17 cellular contexts compared by ENCODE assay signal in the genomic region with DNA sequence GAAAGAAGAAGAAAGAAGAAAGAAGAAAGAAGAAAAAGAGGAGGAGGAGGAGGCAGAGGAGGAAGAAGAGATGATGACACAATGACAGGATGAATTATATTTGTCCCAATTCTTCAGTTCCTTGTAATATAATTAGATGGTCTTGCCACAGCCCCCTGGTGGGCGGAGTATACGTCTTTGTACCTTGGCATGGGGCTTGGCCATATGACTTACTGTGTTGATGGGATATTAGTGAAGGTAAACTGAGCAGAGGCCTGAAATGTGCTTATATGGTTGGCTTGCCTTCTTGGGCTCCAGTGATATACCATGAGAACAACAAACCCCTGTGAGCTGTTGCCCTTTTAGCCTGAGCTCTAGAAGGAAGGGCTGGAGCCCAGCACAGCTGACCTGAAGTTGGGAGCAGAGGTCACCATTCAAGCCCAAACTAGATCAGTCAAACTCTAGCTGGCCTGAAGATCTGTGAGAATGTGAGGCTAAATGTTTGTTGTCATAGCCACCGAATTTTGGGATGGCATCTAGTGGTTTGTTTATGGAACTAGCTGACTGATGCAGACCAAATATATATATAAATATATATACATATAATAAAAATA. TPM values are rescaled to one million over a fixed set of nuclear protein-coding genes. Genes with fewer than 3 reads are reported as not detected.
DNase-seq lines count a peak whose midpoint lies in the region; ATAC-seq and TF ChIP-seq lines count a peak whose summit lies in the region.
"Had no signal": no experiment of that assay in that cellular context is flagged by ENCODE, and none has a peak within 500 bp of the region (broad histone marks: within the 10 kb centered on the region; RNA-seq: fewer than 3 reads in every experiment).

No MANE protein-coding gene starts in this region.

- ATAC-seq in left lung (peak; percentile 22), GM19351 (IDR thresholded peaks at IDR 0.05; ENCODE audit: unreplicated experiment) (no peak), HG02678 (IDR thresholded peaks at IDR 0.05; ENCODE audit: unreplicated experiment) (no peak)
- ATAC-seq: CD8-positive, alpha-beta T cell; stimulated activated naive CD8-positive, alpha-beta T cell treated with anti-CD3 and anti-CD28 coated beads, Interleukin-15, amount 100 ng/mL, for 72 hours had no signal

- no peak overlapping the region for H3K4me3 ChIP-seq in BLaER1 treated with 17β-estradiol and CSF1 and Interleukin-3, amounts not matched to agents 10 nM and 100 nM
- H3K4me3 ChIP-seq in left lung = no peak overlapping the region
- H3K4me3 ChIP-seq: SJCRH30 had no signal

- H3K27me3 ChIP-seq in BLaER1 treated with 17β-estradiol and CSF1 and Interleukin-3, amounts not matched to agents 10 nM and 100 nM = no peaks in the 10 kb centered on the region
- no peaks in the 10 kb centered on the region for H3K27me3 ChIP-seq in left lung
- H3K27me3 ChIP-seq: brain microvascular endothelial cell, SJCRH30 had no signal

- TF ChIP-seq CTCF in HFFc6 (IDR thresholded peaks at IDR 0.05) (0 out of 2 replicates have a peak, but pooled peaks have one; percentile 11), left lung (IDR thresholded peaks at IDR 0.05) (no peak)

- no peaks in the 10 kb centered on the region for H4K20me1 ChIP-seq in BLaER1 treated with 17β-estradiol and CSF1 and Interleukin-3, amounts not matched to agents 10 nM and 100 nM

- H3K9me3 Mint-ChIP-seq in HFFc6 = no peaks in the 10 kb centered on the region
- H3K9me3 Mint-ChIP-seq: CD8-positive, alpha-beta T cell; memory B cell; stimulated activated naive CD8-positive, alpha-beta T cell treated with anti-CD3 and anti-CD28 coated beads, Interleukin-15, amount 100 ng/mL, for 72 hours had no signal

- in situ Hi-C loops in SK-MEL-5 (cut with HindIII; ENCODE audit: low pct_unique_long_range_greater_than_20kb, low sequenced_read_pairs) = no loop called here

- H3K4me1 Mint-ChIP-seq in HFFc6 (ENCODE audit: low read depth) = no peaks in the 10 kb centered on the region
- H3K4me1 Mint-ChIP-seq: memory B cell had no signal

- peak overlapping the region in 3 of 11 experiments; percentile 8 to 26 (median 8); a peak in 3 of 22 replicates for H3K27ac ChIP-seq in BLaER1 treated with 17β-estradiol and CSF1 and Interleukin-3, amounts not matched to agents 10 nM and 100 nM
- no peak overlapping the region for H3K27ac ChIP-seq in left lung
- H3K27ac ChIP-seq: brain microvascular endothelial cell, parathyroid adenoma, SJCRH30, VCaP had no signal

- peak overlapping the region in 9 of 11 experiments; percentile 12 to 68 (median 39); a peak in 10 of 22 replicates for H3K4me2 ChIP-seq in BLaER1 treated with 17β-estradiol and CSF1 and Interleukin-3, amounts not matched to agents 10 nM and 100 nM

- H3K4me3 Mint-ChIP-seq in HFFc6 = no peak overlapping the region
- H3K4me3 Mint-ChIP-seq: activated T-cell treated with anti-CD3 and anti-CD28 coated beads, Interleukin-2, amount 50 U/mL, for 72 hours; CD8-positive, alpha-beta T cell; memory B cell; stimulated activated naive CD8-positive, alpha-beta T cell treated with anti-CD3 and anti-CD28 coated beads, Interleukin-15, amount 100 ng/mL, for 72 hours had no signal

- peaks cover 0 to 8% (median 3%) of the 10 kb centered on the region in 11 experiments; a peak in 5 of 22 replicates for H3K9me3 ChIP-seq in BLaER1 treated with 17β-estradiol and CSF1 and Interleukin-3, amounts not matched to agents 10 nM and 100 nM (replicated peaks in 1 of 11)
- H3K9me3 ChIP-seq in left lung = no peaks in the 10 kb centered on the region
- H3K9me3 ChIP-seq: SJCRH30 had no signal

- H3K27ac Mint-ChIP-seq in HFFc6 = no peak overlapping the region
- H3K27ac Mint-ChIP-seq: activated T-cell treated with anti-CD3 and anti-CD28 coated beads, Interleukin-2, amount 50 U/mL, for 72 hours; CD8-positive, alpha-beta T cell; memory B cell; stimulated activated naive CD8-positive, alpha-beta T cell treated with anti-CD3 and anti-CD28 coated beads, Interleukin-15, amount 100 ng/mL, for 72 hours had no signal

- peaks cover 25 to 84% (median 60%) of the 10 kb centered on the region in 11 experiments for H3K36me3 ChIP-seq in BLaER1 treated with 17β-estradiol and CSF1 and Interleukin-3, amounts not matched to agents 10 nM and 100 nM
- peaks cover 0 to 18% of the 10 kb centered on the region in 2 donors for H3K36me3 ChIP-seq in left lung
- H3K36me3 ChIP-seq: brain microvascular endothelial cell, SJCRH30 had no signal

- H3K36me3 Mint-ChIP-seq in HFFc6 (ENCODE audit: low read depth) = no peaks in the 10 kb centered on the region

- no peak for DNase-seq in HFFc6
- DNase-seq in SK-MEL-5 (ENCODE audit: low read depth, low spot score) = peak; percentile 27
- no peak for DNase-seq in left lung
- no peak for DNase-seq in OCI-M1 (lab: John Stamatoyannopoulos, UW)
- no peak for DNase-seq in medulla oblongata (ENCODE audit: extremely low spot score)
- DNase-seq: activated T-cell treated with anti-CD3 and anti-CD28 coated beads, Interleukin-2, amount 50 U/mL, for 72 hours; brain microvascular endothelial cell; CD8-positive, alpha-beta T cell; hypothalamus; stimulated activated naive CD8-positive, alpha-beta T cell treated with anti-CD3 and anti-CD28 coated beads, Interleukin-15, amount 100 ng/mL, for 72 hours had no signal

- H3K27me3 Mint-ChIP-seq in HFFc6 (ENCODE audit: insufficient read depth) = peaks cover 11% of the 10 kb centered on the region; the same call in 1 of the 2 replicates
- H3K27me3 Mint-ChIP-seq: memory B cell; stimulated activated naive CD8-positive, alpha-beta T cell treated with anti-CD3 and anti-CD28 coated beads, Interleukin-15, amount 100 ng/mL, for 72 hours had no signal

- H3K4me1 ChIP-seq in BLaER1 treated with 17β-estradiol and CSF1 and Interleukin-3, amounts not matched to agents 10 nM and 100 nM = peaks cover 0 to 19% (median 6%) of the 10 kb centered on the region in 10 experiments; a peak in 14 of 20 replicates
- H3K4me1 ChIP-seq in left lung = no peaks in the 10 kb centered on the region
- H3K4me1 ChIP-seq: parathyroid adenoma, SJCRH30 had no signal

- intact Hi-C loops in left lung (cut with DNase I) = no loop called here

- H3K9ac ChIP-seq in BLaER1 treated with 17β-estradiol and CSF1 and Interleukin-3, amounts not matched to agents 10 nM and 100 nM = no peak overlapping the region
- H3K9ac ChIP-seq: parathyroid adenoma had no signal

RNA-seq across cellular contexts. Expression of a gene that starts 31.3 kb away (rescaled TPM):
- total RNA-seq in HFFc6 (2021; fragmentation: NEBNext Ultra II Directional; extraction: Animal tissue kit (Norgen Biotek cat#: 25700)) = not detected
- not detected in 2 replicates for total RNA-seq in SK-MEL-5 (2014; rRNA removed; shearing (Covaris generic))
- polyA plus RNA-seq in SK-MEL-5 (2015; cell fraction: cytosol; rRNA removed) = 0.15 TPM in 1 of 2 replicates, not detected in the other
- polyA plus RNA-seq in SK-MEL-5 (2015; cell fraction: nucleus; rRNA removed) = 0.07 TPM in 1 of 2 replicates, not detected in the other
- total RNA-seq in left lung = 1 to 10 TPM; 7.6 to 10.0 TPM
- total RNA-seq: SJCRH30 had no signal
